Comparison of ENCODE assay signal across 18 cellular contexts in genomic region chr12:12239127-12239526, GRCh38. TPM values are rescaled to one million over a fixed set of nuclear protein-coding genes. Genes with fewer than 3 reads are reported as not detected.
A peak's percentile ranks its signal among the peaks of the same experiment; 100 is the strongest.
DNase-seq lines count a peak whose midpoint lies in the region; ATAC-seq, FAIRE-seq and TF ChIP-seq lines count a peak whose summit lies in the region.
"Had no signal": no experiment of that assay in that cellular context is flagged by ENCODE, and none has a peak within 500 bp of the region (broad histone marks: within the 10 kb centered on the region; RNA-seq: fewer than 3 reads in every experiment).

No MANE protein-coding gene starts in this region.

- TF ChIP-seq CTCF in H9 (conservative IDR thresholded peaks at IDR 0.05), result no peak
- no peak for TF ChIP-seq CTCF in endothelial cell of umbilical vein (IDR thresholded peaks at IDR 0.05; ENCODE audit: extremely low read depth in 1 of 2, insufficient read depth in 1 of 2, low read depth in 1 of 2, low read length in 2 of 2)
- no peak for TF ChIP-seq CTCF in progenitor cell of endocrine pancreas (IDR thresholded peaks at IDR 0.05; ENCODE audit: unreplicated experiment)
- TF ChIP-seq CTCF in PC-3 (conservative IDR thresholded peaks at IDR 0.05; ENCODE audit: low read depth, low read length), result no peak

- H3K27me3 Mint-ChIP-seq in H9 (ENCODE audit: low read depth) (no peaks in the 10 kb centered on the region), progenitor cell of endocrine pancreas (no peaks in the 10 kb centered on the region)
- peaks cover 4% of the 10 kb centered on the region for H3K27me3 Mint-ChIP-seq in activated naive CD8-positive, alpha-beta T cell treated with anti-CD3 and anti-CD28 coated beads, Interleukin-2, amount 50 U/mL, for 24 hours

- no peak overlapping the region for H3K23ac ChIP-seq in H9 (ENCODE audit: insufficient read length, low read depth, low read length)

- no peak overlapping the region for H2BK15ac ChIP-seq in H9 (ENCODE audit: low read depth, low read length)

- BruUV-seq in endothelial cell of umbilical vein (replicated peaks; lab: Mats Ljungman, UMichigan) (no TSS peak), PC-3 (replicated peaks; lab: Mats Ljungman, UMichigan) (no TSS peak)

- no peak overlapping the region for H2AK5ac ChIP-seq in H9 (ENCODE audit: insufficient read length, low read length)

- H3K4ac ChIP-seq in H9 (ENCODE audit: low read depth, low read length), result no peak overlapping the region

- no peak overlapping the region for H3T11ph ChIP-seq in H9 (ENCODE audit: low read length)

- DNase-seq in H9, result no peak
- DNase-seq in endothelial cell of umbilical vein (ENCODE audit: low read depth, low spot score), result peak; percentile 62
- DNase-seq in progenitor cell of endocrine pancreas (ENCODE audit: low spot score, unreplicated experiment), result no peak
- DNase-seq in activated naive CD8-positive, alpha-beta T cell treated with anti-CD3 and anti-CD28 coated beads, Interleukin-2, amount 50 U/mL, for 24 hours, result no peak
- no peak for DNase-seq in activated T-cell treated with anti-CD3 and anti-CD28 coated beads, Interleukin-2, amount 50 U/mL, for 48 hours
- no peak for DNase-seq in PC-3
- DNase-seq: AML-193, DMS79, GOT3, KG1, NCI-H1417, NCI-H187, NCI-H226, NCI-H524, SJCRH30 had no signal

- CTCF ChIA-PET in endothelial cell of umbilical vein (lab: Charles Lee), result interaction anchor here (0.6 to 1.6 kb wide), 18 partner anchors 9 to 416 kb away, joined by 3 to 9 read pairs (median 4); no protein-coding TSS in a partner anchor
- CTCF ChIA-PET in PC-3 (lab: Charles Lee), result no interaction called here

- no peaks in the 10 kb centered on the region for H3F3A ChIP-seq in PC-3 (ENCODE audit: low read length, unreplicated experiment)

- H3K79me2 ChIP-seq in H9 (ENCODE audit: insufficient read depth, low read length) (peaks cover 43% of the 10 kb centered on the region), endothelial cell of umbilical vein (ENCODE audit: control insufficient read depth, insufficient read depth, low read length) (peaks cover 58% of the 10 kb centered on the region), PC-3 (ENCODE audit: low read length) (peaks cover 82% of the 10 kb centered on the region)

- no peak overlapping the region for H2BK120ac ChIP-seq in H9 (ENCODE audit: low read depth, low read length, poor library complexity, severe bottlenecking)

- no peak overlapping the region for H2BK20ac ChIP-seq in H9 (ENCODE audit: low read depth, low read length, poor library complexity, severe bottlenecking)

- H3K4me1 Mint-ChIP-seq in H9, result peaks cover 56 to 64% of the 10 kb centered on the region in 2 experiments
- peaks cover 44% of the 10 kb centered on the region for H3K4me1 Mint-ChIP-seq in progenitor cell of endocrine pancreas (ENCODE audit: low read depth)
- no peaks in the 10 kb centered on the region for H3K4me1 Mint-ChIP-seq in activated naive CD8-positive, alpha-beta T cell treated with anti-CD3 and anti-CD28 coated beads, Interleukin-2, amount 50 U/mL, for 24 hours

- H3K9ac ChIP-seq in H9 (ENCODE audit: extremely low read depth, insufficient read length, low read length) (no peak overlapping the region), endothelial cell of umbilical vein (replicated peaks; ENCODE audit: extremely low read depth, insufficient read depth, low read length) (peak overlapping the region; percentile 23), PC-3 (ENCODE audit: low read length) (no peak overlapping the region)

- no peak overlapping the region for H3K18ac ChIP-seq in H9 (ENCODE audit: insufficient read length, low read depth, low read length)

- H3K4me3 ChIP-seq in endothelial cell of umbilical vein (replicated peaks in 1 of 3; ENCODE audit: insufficient read depth in 1 of 3, low read depth in 1 of 3, low read length in 3 of 3), result no peak overlapping the region
- H3K4me3 ChIP-seq in PC-3 (ENCODE audit: low read length), result no peak overlapping the region
- H3K4me3 ChIP-seq: SJCRH30 had no signal

- H3K79me1 ChIP-seq in H9 (ENCODE audit: insufficient read depth, low read depth, low read length, poor library complexity, severe bottlenecking), result peaks cover 13% of the 10 kb centered on the region

- H3K9me3 Mint-ChIP-seq in H9 (0 out of 5 replicates have a peak, but pooled peaks cover 0 to 3% of the 10 kb centered on the region in 2 experiments), progenitor cell of endocrine pancreas (ENCODE audit: low read depth) (peaks cover 26% of the 10 kb centered on the region)
- H3K9me3 Mint-ChIP-seq in activated naive CD8-positive, alpha-beta T cell treated with anti-CD3 and anti-CD28 coated beads, Interleukin-2, amount 50 U/mL, for 24 hours, result no peaks in the 10 kb centered on the region

- POLR2A ChIA-PET in endothelial cell of umbilical vein (lab: Charles Lee) (interaction anchor here (0.5 to 1.7 kb wide), 3 partner anchors 28 to 875 kb away, joined by 3 to 10 read pairs (median 5); partner anchors contain the start of gene LRP6), PC-3 (lab: Charles Lee; ENCODE audit: unreplicated experiment) (no interaction called here)

- H2AFZ ChIP-seq in H9 (ENCODE audit: low read length) (no peak overlapping the region), endothelial cell of umbilical vein (ENCODE audit: low read depth, low read length) (no peak overlapping the region), PC-3 (ENCODE audit: low read length) (no peak overlapping the region)

- ATAC-seq in activated naive CD8-positive, alpha-beta T cell treated with anti-CD3 and anti-CD28 coated beads, Interleukin-2, amount 50 U/mL, for 24 hours, result no peak
- no peak for ATAC-seq in PC-3

- H3K14ac ChIP-seq in H9 (ENCODE audit: insufficient read depth, low read length), result no peak overlapping the region

- peak overlapping the region in 2 of 3 experiments; percentile 23 to 87; a peak in 5 of 7 replicates for H3K27ac Mint-ChIP-seq in H9
- peak overlapping the region; percentile 60 for H3K27ac Mint-ChIP-seq in progenitor cell of endocrine pancreas
- H3K27ac Mint-ChIP-seq in activated naive CD8-positive, alpha-beta T cell treated with anti-CD3 and anti-CD28 coated beads, Interleukin-2, amount 50 U/mL, for 24 hours, result no peak overlapping the region

- intact Hi-C loops in endothelial cell of umbilical vein (cut with micrococcal nuclease), result no loop called here
- intact Hi-C loops in PC-3 (cut with micrococcal nuclease), result no loop called here

- H2BK12ac ChIP-seq in H9 (ENCODE audit: insufficient read length, low read depth, low read length), result no peak overlapping the region

- H3K9me3 ChIP-seq in H9 (ENCODE audit: control insufficient read depth, low read depth, low read length) (no peaks in the 10 kb centered on the region), endothelial cell of umbilical vein (replicated peaks; ENCODE audit: control insufficient read depth, insufficient read depth, low read length) (no peaks in the 10 kb centered on the region), PC-3 (ENCODE audit: low read length) (no peaks in the 10 kb centered on the region)
- H3K9me3 ChIP-seq: SJCRH30 had no signal

- H4K5ac ChIP-seq in H9 (ENCODE audit: insufficient read length, low read depth, low read length), result no peak overlapping the region

- no peaks in the 10 kb centered on the region for H3K27me3 ChIP-seq in H9 (ENCODE audit: insufficient read depth, low read length)
- no peaks in the 10 kb centered on the region for H3K27me3 ChIP-seq in endothelial cell of umbilical vein (ENCODE audit: control insufficient read depth in 2 of 2, insufficient read depth in 2 of 2, low read length in 2 of 2)
- no peaks in the 10 kb centered on the region for H3K27me3 ChIP-seq in PC-3 (ENCODE audit: low read length)
- H3K27me3 ChIP-seq: SJCRH30 had no signal

- no peaks in the 10 kb centered on the region for H3K4me1 ChIP-seq in H9 (ENCODE audit: insufficient read depth, low read length)
- peaks cover 12% of the 10 kb centered on the region for H3K4me1 ChIP-seq in endothelial cell of umbilical vein (ENCODE audit: control insufficient read depth, extremely low read depth, insufficient read depth, low read length)
- H3K4me1 ChIP-seq in PC-3 (ENCODE audit: insufficient read depth, low read length), result no peaks in the 10 kb centered on the region

- H3K56ac ChIP-seq in H9 (ENCODE audit: insufficient read length, low read depth, low read length), result no peak overlapping the region

- H3K23me2 ChIP-seq in H9 (ENCODE audit: insufficient read length, low read depth, low read length, poor library complexity, severe bottlenecking), result no peaks in the 10 kb centered on the region

- H4K20me1 ChIP-seq in H9 (ENCODE audit: control insufficient read depth, insufficient read depth, insufficient read length), result no peaks in the 10 kb centered on the region
- no peaks in the 10 kb centered on the region for H4K20me1 ChIP-seq in endothelial cell of umbilical vein (replicated peaks; ENCODE audit: control insufficient read depth, extremely low read depth, insufficient read depth, low read length)
- H4K20me1 ChIP-seq in PC-3 (ENCODE audit: low read length), result no peaks in the 10 kb centered on the region

- dilution Hi-C loops in endothelial cell of umbilical vein (cut with MboI; ENCODE audit: extremely low pct_ligation_motif_present, low sequenced_read_pairs), result no loop called here

- no peak overlapping the region for H3K4me2 ChIP-seq in H9 (ENCODE audit: insufficient read depth, insufficient read length, low read length)
- H3K4me2 ChIP-seq in endothelial cell of umbilical vein (ENCODE audit: insufficient read depth, low read length), result peak overlapping the region; percentile 74
- no peak overlapping the region for H3K4me2 ChIP-seq in PC-3 (ENCODE audit: low read length)

- no peak overlapping the region for H3K27ac ChIP-seq in H9 (ENCODE audit: insufficient read length, low read depth, low read length)
- H3K27ac ChIP-seq in endothelial cell of umbilical vein (ENCODE audit: insufficient read depth, low read depth, low read length), result peak overlapping the region; percentile 34
- H3K27ac ChIP-seq in PC-3 (ENCODE audit: low read length), result no peak overlapping the region
- H3K27ac ChIP-seq: C4-2B, SJCRH30 had no signal

- FAIRE-seq in A204.1 (lab: Jason Lieb, UNC), result peak; percentile 14
- FAIRE-seq in endothelial cell of umbilical vein (lab: Jason Lieb, UNC), result peak; percentile 73
- FAIRE-seq: GM12892 had no signal

- TF ChIP-seq POLR2A in endothelial cell of umbilical vein (IDR thresholded peaks at IDR 0.05; ENCODE audit: low read depth, low read length), result no peak

- H3K36me3 Mint-ChIP-seq in H9 (ENCODE audit: insufficient read depth in 1 of 3, low read depth in 3 of 3), result peaks cover 4 to 10% (median 8%) of the 10 kb centered on the region in 3 experiments; a peak in 6 of 7 replicates
- peaks cover 40% of the 10 kb centered on the region for H3K36me3 Mint-ChIP-seq in progenitor cell of endocrine pancreas (ENCODE audit: insufficient read depth)
- peaks cover 2% of the 10 kb centered on the region for H3K36me3 Mint-ChIP-seq in activated naive CD8-positive, alpha-beta T cell treated with anti-CD3 and anti-CD28 coated beads, Interleukin-2, amount 50 U/mL, for 24 hours (ENCODE audit: low read depth)

- H3K9me2 ChIP-seq in PC-3 (replicated peaks; ENCODE audit: low read length), result no peaks in the 10 kb centered on the region

- no peak overlapping the region for H3K4me3 Mint-ChIP-seq in H9
- no peak overlapping the region for H3K4me3 Mint-ChIP-seq in progenitor cell of endocrine pancreas (ENCODE audit: low read depth)
- no peak overlapping the region for H3K4me3 Mint-ChIP-seq in activated naive CD8-positive, alpha-beta T cell treated with anti-CD3 and anti-CD28 coated beads, Interleukin-2, amount 50 U/mL, for 24 hours

- H4K91ac ChIP-seq in H9 (ENCODE audit: insufficient read length, low read depth, low read length), result no peak overlapping the region

- no peak overlapping the region for H2BK5ac ChIP-seq in H9 (ENCODE audit: insufficient read length, low read length)

- no peak overlapping the region for H4K8ac ChIP-seq in H9 (replicated peaks; ENCODE audit: insufficient read length, low read depth, low read length)

- WGBS in H9 (ENCODE audit: extremely low coverage, insufficient read length, low lambda C conversion rate), result no CpG with 5 or more reads among the region's 2 CpGs

- H3K36me3 ChIP-seq in endothelial cell of umbilical vein (ENCODE audit: control insufficient read depth in 2 of 2, extremely low read depth in 1 of 2, insufficient read depth in 2 of 2, low read length in 2 of 2) (peaks cover 1 to 2% of the 10 kb centered on the region in 2 experiments), PC-3 (ENCODE audit: low read depth, low read length) (no peaks in the 10 kb centered on the region)
- H3K36me3 ChIP-seq: SJCRH30 had no signal

- H3K9me1 ChIP-seq in endothelial cell of umbilical vein (replicated peaks; ENCODE audit: control insufficient read depth, extremely low read depth, insufficient read depth, low read length), result no peaks in the 10 kb centered on the region

RNA-seq across cellular contexts. Expression of gene LRP6, which starts 27.7 kb away (rescaled TPM):
- total RNA-seq in H9 (2021), result 60.2 and 62.4 TPM in 2 replicates
- 40.1 and 41.7 TPM in 2 replicates for total RNA-seq in endothelial cell of umbilical vein
- polyA plus RNA-seq in endothelial cell of umbilical vein, result 28.5 and 31.0 TPM in 2 replicates
- polyA plus RNA-seq in endothelial cell of umbilical vein (2011; cell fraction: cytosol; rRNA removed), result 12.6 and 12.8 TPM in 2 replicates
- 43.6 and 53.4 TPM in 2 replicates for polyA plus RNA-seq in endothelial cell of umbilical vein (2011; cell fraction: nucleus; rRNA removed)
- 16.6 and 17.8 TPM in 2 replicates for polyA plus RNA-seq in endothelial cell of umbilical vein (2012)
- 193 and 205 TPM in 2 replicates for polyA minus RNA-seq in endothelial cell of umbilical vein
- polyA minus RNA-seq in endothelial cell of umbilical vein (2011; cell fraction: cytosol; rRNA and poly(A)+ RNA removed), result 27.8 TPM
- 81.5 and 90.1 TPM in 2 replicates for polyA minus RNA-seq in endothelial cell of umbilical vein (2011; cell fraction: nucleus; rRNA and poly(A)+ RNA removed)
- 158 and 163 TPM in 2 replicates for total RNA-seq in progenitor cell of endocrine pancreas
- total RNA-seq in PC-3 (2014; rRNA removed), result 15.5 and 17.3 TPM in 2 replicates
